In the genomic region with DNA sequence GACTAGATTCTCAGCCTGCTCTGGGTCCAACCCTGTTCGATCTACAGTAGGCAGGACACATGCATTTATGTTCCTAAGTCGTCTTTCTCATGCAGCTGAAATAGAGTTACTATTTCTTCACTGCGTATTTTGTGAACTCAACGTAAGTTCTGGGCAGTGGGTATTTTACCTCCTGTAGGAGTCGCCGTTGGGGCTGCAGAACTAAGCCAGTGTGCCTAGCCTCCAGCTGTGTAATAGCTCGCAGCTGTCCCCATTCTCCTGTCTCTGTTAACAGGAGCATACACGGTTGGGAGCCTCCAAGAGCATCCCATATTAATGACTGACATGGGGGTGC, we compare ENCODE assay signal across 9 cellular contexts. TPM values are rescaled to one million over a fixed set of nuclear protein-coding genes. Genes with fewer than 3 reads are reported as not detected.
DNase-seq lines count a peak whose midpoint lies in the region; TF ChIP-seq lines count a peak whose summit lies in the region.
"Had no signal": no experiment of that assay in that cellular context is flagged by ENCODE, and none has a peak within 500 bp of the region (broad histone marks: within the 10 kb centered on the region; RNA-seq: fewer than 3 reads in every experiment).

No MANE protein-coding gene starts in this region.

- no peaks in the 10 kb centered on the region for H3K9me3 Mint-ChIP-seq in osteocyte (ENCODE audit: unreplicated experiment)
- no peaks in the 10 kb centered on the region for H3K9me3 Mint-ChIP-seq in Calu3 (ENCODE audit: low read depth, unreplicated experiment)
- H3K9me3 Mint-ChIP-seq: activated naive CD4-positive, alpha-beta T cell treated with anti-CD3 and anti-CD28 coated beads, Interleukin-2, amount 50 U/mL, for 24 hours had no signal

- peak; percentile 15 for TF ChIP-seq CTCF in epithelial cell of esophagus (IDR thresholded peaks at IDR 0.05; ENCODE audit: insufficient read depth, low read depth, low read length, missing control alignments)
- TF ChIP-seq CTCF in osteocyte (IDR thresholded peaks at IDR 0.05), result peak; percentile 46
- TF ChIP-seq CTCF in Calu3 (IDR thresholded peaks at IDR 0.05; ENCODE audit: unreplicated experiment), result no peak

- CTCF ChIA-PET in Calu3 (lab: Charles Lee), result interaction anchor here (0.9 kb wide), 1 partner anchor 35 kb away, joined by 3 read pairs; no protein-coding TSS in a partner anchor

- no peaks in the 10 kb centered on the region for H3K36me3 ChIP-seq in ES-I3 (ENCODE audit: insufficient read depth, low read length)

- BruUV-seq in Calu3 (replicated peaks; lab: Mats Ljungman, UMichigan), result no TSS peak

- DNase-seq in RKO (ENCODE audit: low spot score) (peak; percentile 21), epithelial cell of esophagus (ENCODE audit: low read depth) (no peak), osteocyte (ENCODE audit: extremely low spot score, unreplicated experiment) (peak; percentile 73), NCI-H1436 treated with DMSO at 0.1 percent for 48 hours (lab: John Stamatoyannopoulos, UW) (no peak), NCI-H1105 (lab: John Stamatoyannopoulos, UW) (no peak), COLO829 (ENCODE audit: low spot score) (no peak), Calu3 (no peak)

- no peak overlapping the region for H3K4me3 ChIP-seq in epithelial cell of esophagus (ENCODE audit: low read length)

- no peaks in the 10 kb centered on the region for H3K27me3 Mint-ChIP-seq in osteocyte (ENCODE audit: unreplicated experiment)
- H3K27me3 Mint-ChIP-seq in Calu3 (ENCODE audit: unreplicated experiment), result no peaks in the 10 kb centered on the region
- H3K27me3 Mint-ChIP-seq: activated naive CD4-positive, alpha-beta T cell treated with anti-CD3 and anti-CD28 coated beads, Interleukin-2, amount 50 U/mL, for 24 hours had no signal

- H3K36me3 Mint-ChIP-seq in osteocyte (ENCODE audit: unreplicated experiment) (no peaks in the 10 kb centered on the region), Calu3 (ENCODE audit: insufficient read depth, unreplicated experiment) (peaks cover 4% of the 10 kb centered on the region)
- H3K36me3 Mint-ChIP-seq: activated naive CD4-positive, alpha-beta T cell treated with anti-CD3 and anti-CD28 coated beads, Interleukin-2, amount 50 U/mL, for 24 hours had no signal

- H3K27ac Mint-ChIP-seq in osteocyte (ENCODE audit: unreplicated experiment) (peak overlapping the region; percentile 93), Calu3 (ENCODE audit: unreplicated experiment) (no peak overlapping the region)

- no peaks in the 10 kb centered on the region for H3K9me3 ChIP-seq in ES-I3 (ENCODE audit: control insufficient read depth, insufficient read depth, low read length)

- H3K4me1 Mint-ChIP-seq in osteocyte (ENCODE audit: unreplicated experiment) (peaks cover 27% of the 10 kb centered on the region), Calu3 (ENCODE audit: low read depth, unreplicated experiment) (peaks cover 7% of the 10 kb centered on the region)

- peak overlapping the region; percentile 39; the same call in 1 of the 2 replicates for H3K9ac ChIP-seq in ES-I3 (ENCODE audit: low read depth, low read length)

- no peaks in the 10 kb centered on the region for H3K4me1 ChIP-seq in ES-I3 (ENCODE audit: insufficient read depth, low read length)

- intact Hi-C loops in Calu3 (cut with micrococcal nuclease; ENCODE audit: unreplicated experiment), result no loop called here

- peak overlapping the region; percentile 63 for H3K4me3 Mint-ChIP-seq in osteocyte (ENCODE audit: unreplicated experiment)
- no peak overlapping the region for H3K4me3 Mint-ChIP-seq in Calu3 (ENCODE audit: low read depth, unreplicated experiment)

RNA-seq across cellular contexts. Expression of a gene that starts 58.4 kb away (rescaled TPM):
- total RNA-seq in osteocyte, result 28.6 and 30.3 TPM in 2 replicates
- total RNA-seq in Calu3 (2022), result 9.1 and 9.6 TPM in 2 replicates

Comparison
In these comparisons a context has a peak if more than half of its experiments do, and no peak if none do; other contexts are left out.
1. DNase-seq: peak in RKO (single experiment) and osteocyte (single experiment); none in epithelial cell of esophagus (single experiment), NCI-H1436 treated with DMSO at 0.1 percent for 48 hours (single experiment), NCI-H1105 (single experiment), COLO829 (single experiment) and Calu3 (single experiment).